Comparison of ENCODE assay signal across 22 cellular contexts in the genomic region with DNA sequence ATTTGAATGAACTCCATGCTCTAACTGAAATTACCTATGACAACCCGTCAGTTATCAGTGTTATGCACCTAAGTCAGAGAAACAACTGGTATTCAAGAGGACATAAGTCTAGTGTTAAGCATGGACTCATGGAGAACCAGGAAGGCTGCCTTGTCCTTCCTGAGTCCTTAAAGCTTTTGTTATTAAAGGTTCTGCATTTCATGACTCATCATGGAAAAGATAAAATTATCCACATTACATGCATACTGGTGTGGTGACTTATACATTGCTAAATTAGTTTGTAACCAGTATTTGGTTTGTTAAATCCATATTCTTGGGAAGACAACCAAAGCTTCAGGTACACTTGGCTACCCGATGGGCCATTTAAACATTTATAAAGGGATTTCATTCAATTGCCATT. TPM values are rescaled to one million over a fixed set of nuclear protein-coding genes. Genes with fewer than 3 reads are reported as not detected.
A peak's percentile ranks its signal among the peaks of the same experiment; 100 is the strongest.
DNase-seq lines count a peak whose midpoint lies in the region; ATAC-seq and TF ChIP-seq lines count a peak whose summit lies in the region.
"Had no signal": no experiment of that assay in that cellular context is flagged by ENCODE, and none has a peak within 500 bp of the region (broad histone marks: within the 10 kb centered on the region; RNA-seq: fewer than 3 reads in every experiment).

No MANE protein-coding gene starts in this region.

- DNase-seq in EL: peak; percentile 76
- DNase-seq in RKO (ENCODE audit: low spot score): peak; percentile 4
- peak; percentile 43 for DNase-seq in choroid plexus epithelial cell (ENCODE audit: low read depth)
- peak; percentile 15 for DNase-seq in kidney tubule cell (ENCODE audit: low spot score)
- DNase-seq in UCSD-AML1 (lab: John Stamatoyannopoulos, UW; ENCODE audit: unreplicated experiment): no peak
- DNase-seq in left colon: no peak
- DNase-seq in NCI-H2029 (lab: John Stamatoyannopoulos, UW): no peak
- DNase-seq in cerebellar cortex (ENCODE audit: low spot score): no peak
- DNase-seq: activated CD4-positive, alpha-beta T cell treated with anti-CD3 and anti-CD28 coated beads for 1 hour; CD4-positive, alpha-beta memory T cell; DMS153; H7; left ventricle myocardium inferior; mucosa of descending colon; NCI-H524 treated with DMSO at 0.1 percent for 48 hours; small intestine; stimulated activated CD4-positive, alpha-beta T cell treated with anti-CD3 and anti-CD28 coated beads, Interleukin-2, amount 100 ng/mL, for 48 hours; stimulated activated naive CD8-positive, alpha-beta T cell treated with anti-CD3 and anti-CD28 coated beads, Interleukin-15, Interleukin-2, amounts not matched to agents 100 U/mL and 50 U/mL, for 24 hours; thyroid gland had no signal

- intact Hi-C loops in left colon (cut with DNase I, micrococcal nuclease): no loop called here

- no peak overlapping the region for H3K4me3 ChIP-seq in choroid plexus epithelial cell (ENCODE audit: low read depth, low read length)
- H3K4me3 ChIP-seq: left ventricle myocardium inferior, mucosa of descending colon, neural progenitor cell, prostate gland, thyroid gland had no signal

- TF ChIP-seq CTCF in choroid plexus epithelial cell (conservative IDR thresholded peaks at IDR 0.05; ENCODE audit: low read depth, low read length): no peak

- ATAC-seq in left colon: no peak
- ATAC-seq: activated naive CD4-positive, alpha-beta T cell treated with anti-CD3 and anti-CD28 coated beads, Interleukin-2, amount 50 U/mL, for 72 hours; mucosa of descending colon; stimulated activated naive CD8-positive, alpha-beta T cell treated with anti-CD3 and anti-CD28 coated beads, Interleukin-15, Interleukin-2, amounts not matched to agents 100 U/mL and 50 U/mL, for 24 hours had no signal

RNA-seq across cellular contexts. Expression of a gene that starts 6.5 kb away (rescaled TPM):
- total RNA-seq in left colon: not detected
- total RNA-seq: CD4-positive, alpha-beta memory T cell; H7; left ventricle myocardium inferior; mucosa of descending colon; prostate gland; thyroid gland had no signal

RNA-seq across cellular contexts. Expression of a gene that starts 26.4 kb away (rescaled TPM):
- not detected for total RNA-seq in left colon
- total RNA-seq: CD4-positive, alpha-beta memory T cell; H7; left ventricle myocardium inferior; mucosa of descending colon; prostate gland; thyroid gland had no signal

RNA-seq across cellular contexts. Expression of a gene that starts 45.3 kb away (rescaled TPM):
- not detected for total RNA-seq in left colon
- total RNA-seq: activated naive CD4-positive, alpha-beta T cell treated with anti-CD3 and anti-CD28 coated beads, Interleukin-2, amount 50 U/mL, for 72 hours; CD4-positive, alpha-beta memory T cell; H7; left ventricle myocardium inferior; mucosa of descending colon; prostate gland; thyroid gland had no signal

Comparison
In these comparisons a context has a peak if more than half of its experiments do, and no peak if none do; other contexts are left out.
1. DNase-seq: peak in EL (single experiment), RKO (single experiment), choroid plexus epithelial cell (single experiment) and kidney tubule cell (single experiment); none in UCSD-AML1 (single experiment), left colon (0 of 2), NCI-H2029 (single experiment) and cerebellar cortex (single experiment).